12 cellular contexts compared by ENCODE assay signal in genomic region chr22:42396621-42397331, GRCh38. TPM values are rescaled to one million over a fixed set of nuclear protein-coding genes. Genes with fewer than 3 reads are reported as not detected.
DNase-seq lines count a peak whose midpoint lies in the region; ATAC-seq, FAIRE-seq and TF ChIP-seq lines count a peak whose summit lies in the region.
"Had no signal": no experiment of that assay in that cellular context is flagged by ENCODE, and none has a peak within 500 bp of the region (broad histone marks: within the 10 kb centered on the region; RNA-seq: fewer than 3 reads in every experiment).

No MANE protein-coding gene starts in this region.

- H3K27me3 Mint-ChIP-seq in brain = peaks cover 12% of the 10 kb centered on the region
- peaks cover 0 to 6% (median 0%) of the 10 kb centered on the region in 5 donors for H3K27me3 Mint-ChIP-seq in naive thymus-derived CD4-positive, alpha-beta T cell
- H3K27me3 Mint-ChIP-seq: activated naive CD4-positive, alpha-beta T cell treated with anti-CD3 and anti-CD28 coated beads, Interleukin-2, amount 50 U/mL, for 24 hours had no signal

- H3K27ac Mint-ChIP-seq in brain = peak overlapping the region in 3 of 5 experiments; percentile 63 to 96 (median 75)
- no peak overlapping the region for H3K27ac Mint-ChIP-seq in naive thymus-derived CD4-positive, alpha-beta T cell
- H3K27ac Mint-ChIP-seq: activated naive CD4-positive, alpha-beta T cell treated with anti-CD3 and anti-CD28 coated beads, Interleukin-2, amount 50 U/mL, for 24 hours had no signal

- H3K27me3 ChIP-seq in GM06990 (replicated peaks; ENCODE audit: control insufficient read depth, insufficient read depth, low read length) = no peaks in the 10 kb centered on the region
- no peaks in the 10 kb centered on the region for H3K27me3 ChIP-seq in naive thymus-derived CD4-positive, alpha-beta T cell (ENCODE audit: control insufficient read depth in 2 of 2, insufficient read depth in 2 of 2, low read length in 2 of 2)

- H3K36me3 ChIP-seq in GM06990 (ENCODE audit: control insufficient read depth, insufficient read depth, low read length) = no peaks in the 10 kb centered on the region
- no peaks in the 10 kb centered on the region for H3K36me3 ChIP-seq in naive thymus-derived CD4-positive, alpha-beta T cell (ENCODE audit: control insufficient read depth in 2 of 3, insufficient read depth in 3 of 3, low read length in 3 of 3)

- H3K4me3 Mint-ChIP-seq in brain = no peak overlapping the region
- H3K4me3 Mint-ChIP-seq in naive thymus-derived CD4-positive, alpha-beta T cell = peak overlapping the region in 2 of 10 donors; percentile 28 to 35
- H3K4me3 Mint-ChIP-seq: activated naive CD4-positive, alpha-beta T cell treated with anti-CD3 and anti-CD28 coated beads, Interleukin-2, amount 50 U/mL, for 24 hours had no signal

- ATAC-seq in HG03159 (IDR thresholded peaks at IDR 0.05; ENCODE audit: unreplicated experiment) = peak; percentile 37
- ATAC-seq in naive thymus-derived CD4-positive, alpha-beta T cell = peak; percentile 52

- CTCF ChIA-PET in naive thymus-derived CD4-positive, alpha-beta T cell (lab: Charles Lee) = no interaction called here

- peaks cover 45% of the 10 kb centered on the region for H3K4me1 Mint-ChIP-seq in brain
- peaks cover 0 to 13% (median 5%) of the 10 kb centered on the region in 7 donors for H3K4me1 Mint-ChIP-seq in naive thymus-derived CD4-positive, alpha-beta T cell

- H3K4me3 ChIP-seq in GM06990 (replicated peaks; ENCODE audit: low read depth, low read length) = peak overlapping the region; percentile 36
- H3K4me3 ChIP-seq in naive thymus-derived CD4-positive, alpha-beta T cell (ENCODE audit: low read length) = no peak overlapping the region
- H3K4me3 ChIP-seq: SK-N-MC had no signal

- no peaks in the 10 kb centered on the region for H3K4me1 ChIP-seq in naive thymus-derived CD4-positive, alpha-beta T cell (ENCODE audit: control insufficient read depth in 2 of 2, insufficient read depth in 2 of 2, low read length in 2 of 2)

- FAIRE-seq in H54 (lab: Jason Lieb, UNC) = no peak

- no peaks in the 10 kb centered on the region for H3K36me3 Mint-ChIP-seq in brain
- no peaks in the 10 kb centered on the region for H3K36me3 Mint-ChIP-seq in naive thymus-derived CD4-positive, alpha-beta T cell
- H3K36me3 Mint-ChIP-seq: activated naive CD4-positive, alpha-beta T cell treated with anti-CD3 and anti-CD28 coated beads, Interleukin-2, amount 50 U/mL, for 24 hours had no signal

- POLR2A ChIA-PET in naive thymus-derived CD4-positive, alpha-beta T cell (lab: Charles Lee) = no interaction called here

- H3K9me3 Mint-ChIP-seq in brain = peaks cover 0 to 7% (median 0%) of the 10 kb centered on the region in 5 experiments
- H3K9me3 Mint-ChIP-seq in naive thymus-derived CD4-positive, alpha-beta T cell = no peaks in the 10 kb centered on the region
- H3K9me3 Mint-ChIP-seq: activated naive CD4-positive, alpha-beta T cell treated with anti-CD3 and anti-CD28 coated beads, Interleukin-2, amount 50 U/mL, for 24 hours had no signal

- H3K27ac ChIP-seq in naive thymus-derived CD4-positive, alpha-beta T cell (ENCODE audit: low read depth, low read length) = no peak overlapping the region
- H3K27ac ChIP-seq: SK-N-MC had no signal

- no peaks in the 10 kb centered on the region for H3K9me3 ChIP-seq in naive thymus-derived CD4-positive, alpha-beta T cell (ENCODE audit: control insufficient read depth in 2 of 3, low read length in 3 of 3)

- DNase-seq in GM06990 (ENCODE audit: extremely low read depth, insufficient read length) = peak; percentile 56
- no peak for DNase-seq in naive thymus-derived CD4-positive, alpha-beta T cell
- DNase-seq in stimulated activated CD4-positive, alpha-beta T cell treated with anti-CD3 and anti-CD28 coated beads, Interleukin-2, amount 100 ng/mL, for 48 hours = no peak
- DNase-seq in H54 (ENCODE audit: insufficient read length, low spot score) = no peak
- DNase-seq in NCI-H526 (lab: John Stamatoyannopoulos, UW) = no peak
- DNase-seq in DMS 273 (lab: John Stamatoyannopoulos, UW; ENCODE audit: unreplicated experiment) = no peak
- DNase-seq: DMS79 had no signal

- intact Hi-C loops in naive thymus-derived CD4-positive, alpha-beta T cell (cut with micrococcal nuclease) = no loop called here

- TF ChIP-seq POLR2A in H54 (IDR thresholded peaks at IDR 0.05; ENCODE audit: low read depth, low read length) = no peak

- peak; percentile 45 for TF ChIP-seq CTCF in GM06990 (IDR thresholded peaks at IDR 0.05; ENCODE audit: insufficient read depth, low read length, poor library complexity, severe bottlenecking)
- no peak for TF ChIP-seq CTCF in brain (conservative IDR thresholded peaks at IDR 0.05)

RNA-seq across cellular contexts. Expression of gene NFAM1, which starts 35.4 kb away (rescaled TPM):
- polyA plus RNA-seq in brain (ENCODE audit: insufficient read depth, low read depth, low replicate concordance) = 1.4 TPM
- total RNA-seq in naive thymus-derived CD4-positive, alpha-beta T cell = 10 to 100 TPM in 1 of 5 experiments, 1 to 10 TPM in 1, under 1 TPM in 3; 0.51 to 40.3 (median 0.77) TPM
- under 1 TPM; 0.03 to 0.06 TPM for polyA plus RNA-seq in naive thymus-derived CD4-positive, alpha-beta T cell
- polyA plus RNA-seq: fibroblast of lung had no signal

Comparison
In these comparisons a context has a peak if more than half of its experiments do, and no peak if none do; other contexts are left out.
1. H3K27ac Mint-ChIP-seq: peak in brain (3 of 5); none in naive thymus-derived CD4-positive, alpha-beta T cell (0 of 9).